In genomic region chr5:57298985-57299491, GRCh38 we compare ENCODE assay signal across 8 cellular contexts.
DNase-seq lines count a peak whose midpoint lies in the region; ATAC-seq and TF ChIP-seq lines count a peak whose summit lies in the region.

No MANE protein-coding gene starts in this region.

- intact Hi-C loops in breast epithelium (cut with DNase I; ENCODE audit: low total_unique reads) = loop anchor here (10.0 kb wide), 1 partner anchor 1176 kb away; no protein-coding TSS in a partner anchor

- no peak for TF ChIP-seq POLR2A in breast epithelium (IDR thresholded peaks at IDR 0.05)

- ATAC-seq in GM19397 (IDR thresholded peaks at IDR 0.05; ENCODE audit: unreplicated experiment) = peak; percentile 48
- ATAC-seq in GM18861 (IDR thresholded peaks at IDR 0.05; ENCODE audit: unreplicated experiment) = no peak

- no peaks in the 10 kb centered on the region for H3K4me1 ChIP-seq in breast epithelium

- H3K9me3 ChIP-seq in breast epithelium = no peaks in the 10 kb centered on the region

- no peaks in the 10 kb centered on the region for H3K36me3 ChIP-seq in breast epithelium

- H3K4me3 ChIP-seq in breast epithelium = no peak overlapping the region

- no peak overlapping the region for H3K27ac ChIP-seq in C4-2B
- peak overlapping the region in 1 of 2 donors; percentile 77 for H3K27ac ChIP-seq in breast epithelium

- H3K27me3 ChIP-seq in breast epithelium = no peaks in the 10 kb centered on the region

- TF ChIP-seq CTCF in C4-2B (conservative IDR thresholded peaks at IDR 0.05) (peak; percentile 70), breast epithelium (IDR thresholded peaks at IDR 0.05) (peak; percentile 76 to 82 (median 76))

- DNase-seq in NCI-H1105 treated with DMSO at 0.1 percent for 48 hours (lab: John Stamatoyannopoulos, UW) (peak; percentile 62), T-helper 9 cell (peak; percentile 6), breast epithelium (ENCODE audit: low spot score in 2 of 2) (peak in 1 of 2 donors; percentile 25), islet precursor cell (peak; percentile 67)
- DNase-seq in stimulated activated CD4-positive, alpha-beta T cell treated with anti-CD3 and anti-CD28 coated beads, Interleukin-15, amount 100 ng/mL, for 24 hours = peak; percentile 74
